ENCODE assay signal across 9 cellular contexts in the genomic region with DNA sequence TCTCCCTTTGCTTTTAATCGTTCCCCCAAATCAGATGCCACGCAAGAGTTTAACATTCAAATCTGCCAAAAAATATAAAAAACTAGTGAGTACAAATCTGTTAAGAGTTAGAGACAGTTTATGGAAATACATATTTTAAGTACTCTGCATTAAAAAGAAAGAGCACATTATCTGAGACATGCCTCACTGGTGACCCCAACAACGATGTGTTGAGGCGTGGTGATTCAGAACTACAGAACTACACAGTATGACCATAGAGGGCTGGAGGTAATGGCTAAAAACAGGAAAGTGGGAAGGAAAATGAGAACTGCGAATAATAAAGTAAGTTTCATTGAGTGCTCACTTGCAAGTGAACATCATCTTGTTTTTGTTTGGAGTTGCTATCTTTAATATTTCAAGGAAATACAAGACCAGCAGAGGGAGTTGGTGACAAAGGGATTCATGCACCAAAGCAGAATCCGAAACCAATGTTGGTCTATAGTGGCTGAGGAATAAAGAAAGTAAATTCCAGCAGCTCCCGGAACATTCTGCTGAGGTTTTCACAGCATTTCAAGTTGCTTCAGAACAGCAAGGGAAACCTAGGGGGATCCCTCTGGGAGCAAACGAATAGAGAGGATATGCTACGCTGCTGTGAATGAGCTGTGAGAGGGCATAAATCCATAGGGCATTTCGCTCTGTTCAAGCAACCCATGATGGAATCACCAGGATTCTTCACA.
DNase-seq lines count a peak whose midpoint lies in the region; ATAC-seq and TF ChIP-seq lines count a peak whose summit lies in the region.
"Had no signal": no experiment of that assay in that cellular context is flagged by ENCODE, and none has a peak within 500 bp of the region (broad histone marks: within the 10 kb centered on the region; RNA-seq: fewer than 3 reads in every experiment).

No MANE protein-coding gene starts in this region.

- H3K9me3 ChIP-seq in Panc1 (ENCODE audit: control insufficient read depth, insufficient read depth, low read depth, low read length) (no peaks in the 10 kb centered on the region), gastrocnemius medialis (no peaks in the 10 kb centered on the region), ascending aorta (no peaks in the 10 kb centered on the region)

- no TSS peak for BruUV-seq in Panc1 (replicated peaks; lab: Mats Ljungman, UMichigan)

- DNase-seq in GM04504 (ENCODE audit: low read depth) = peak; percentile 27
- peak; percentile 32 for DNase-seq in Panc1 (ENCODE audit: low read depth, low spot score)
- DNase-seq in foreskin fibroblast = peak; percentile 20 to 70
- no peak for DNase-seq in gastrocnemius medialis
- no peak for DNase-seq in NCI-H510A treated with DMSO at 0.1 percent for 48 hours (lab: John Stamatoyannopoulos, UW)
- DNase-seq in NCI-H774 (lab: John Stamatoyannopoulos, UW) = no peak
- no peak for DNase-seq in ascending aorta (ENCODE audit: low spot score in 2 of 2)

- TF ChIP-seq CTCF in Panc1 (IDR thresholded peaks at IDR 0.05) (peak; percentile 56), foreskin fibroblast (IDR thresholded peaks at IDR 0.05; ENCODE audit: low read depth, low read length) (peak; percentile 41), gastrocnemius medialis (IDR thresholded peaks at IDR 0.05 in 4 of 5, conservative IDR thresholded peaks at IDR 0.05 in 1 of 5) (peak in 2 of 5 experiments; percentile 17 to 20), ascending aorta (IDR thresholded peaks at IDR 0.05) (peak in 1 of 3 experiments; percentile 30)

- POLR2A ChIA-PET in Panc1 (lab: Charles Lee) = no interaction called here

- H3K4me1 ChIP-seq in Panc1 (ENCODE audit: control insufficient read depth, insufficient read depth, low read length) (no peaks in the 10 kb centered on the region), gastrocnemius medialis (no peaks in the 10 kb centered on the region), ascending aorta (no peaks in the 10 kb centered on the region)

- in situ Hi-C loops in Panc1 (cut with HindIII; ENCODE audit: low pct_unique_long_range_greater_than_20kb, low sequenced_read_pairs) = no loop called here
- in situ Hi-C loops in gastrocnemius medialis (cut with MboI; ENCODE audit: low sequenced_read_pairs in 4 of 4) = loop anchor here in 1 of 4 donors (5.0 kb wide), 1 partner anchor 103 kb away; no protein-coding TSS in a partner anchor

- intact Hi-C loops in Panc1 (cut with micrococcal nuclease; ENCODE audit: unreplicated experiment) (loop anchor here (1.0 kb wide), 1 partner anchor 107 kb away; no protein-coding TSS in a partner anchor), gastrocnemius medialis (cut with DNase I; ENCODE audit: low total_unique reads) (no loop called here), ascending aorta (cut with DNase I) (no loop called here)

- TF ChIP-seq POLR2A in gastrocnemius medialis (IDR thresholded peaks at IDR 0.05) = no peak

- CTCF ChIA-PET in Panc1 (lab: Charles Lee) = interaction anchor here (0.6 kb wide), 1 partner anchor 107 kb away, joined by 3 read pairs; no protein-coding TSS in a partner anchor

- H3K27me3 ChIP-seq in Panc1 (ENCODE audit: control insufficient read depth, insufficient read depth, low read length) (no peaks in the 10 kb centered on the region; the same call in 1 of the 2 replicates), gastrocnemius medialis (no peaks in the 10 kb centered on the region), ascending aorta (no peaks in the 10 kb centered on the region)

- H3K27ac ChIP-seq in Panc1 (ENCODE audit: low read length) (no peak overlapping the region), gastrocnemius medialis (peak overlapping the region in 2 of 4 donors; percentile 10 to 31), ascending aorta (no peak overlapping the region)

- H3K4me3 ChIP-seq in Panc1 (ENCODE audit: low read depth in 2 of 2, low read length in 2 of 2) (peak overlapping the region; percentile 14 to 60), foreskin fibroblast (ENCODE audit: low read depth in 1 of 2, low read length in 2 of 2) (peak overlapping the region in 1 of 2 donors; percentile 55), gastrocnemius medialis (peak overlapping the region in 3 of 4 donors; percentile 25 to 31 (median 27)), ascending aorta (no peak overlapping the region)

- ATAC-seq in Panc1 (peak; percentile 51; the same call in 1 of the 2 replicates), gastrocnemius medialis (peak; percentile 36 to 42), HG03097 (IDR thresholded peaks at IDR 0.05; ENCODE audit: low FRiP score, unreplicated experiment) (no peak)
- ATAC-seq: activated CD4-positive, CD25-positive, alpha-beta regulatory T cell treated with anti-CD3 and anti-CD28 coated beads, Interleukin-2, amount 50 U/mL, for 24 hours had no signal

- no peaks in the 10 kb centered on the region for H3K36me3 ChIP-seq in Panc1 (ENCODE audit: control insufficient read depth, insufficient read depth, low read length)
- no peaks in the 10 kb centered on the region for H3K36me3 ChIP-seq in gastrocnemius medialis
- no peaks in the 10 kb centered on the region for H3K36me3 ChIP-seq in ascending aorta

Comparison
In these comparisons a context has a peak if more than half of its experiments do, and no peak if none do; other contexts are left out.
1. DNase-seq: peak in GM04504 (single experiment), Panc1 (single experiment) and foreskin fibroblast (2 of 2); none in gastrocnemius medialis (0 of 2), NCI-H510A treated with DMSO at 0.1 percent for 48 hours (single experiment), NCI-H774 (single experiment) and ascending aorta (0 of 2).
2. H3K4me3 ChIP-seq: peak in Panc1 (2 of 2) and gastrocnemius medialis (3 of 4); none in ascending aorta (0 of 2).